Comparison of ENCODE assay signal across 8 cellular contexts in genomic region chr14:60734465-60735242, GRCh38. TPM values are rescaled to one million over a fixed set of nuclear protein-coding genes. Genes with fewer than 3 reads are reported as not detected.
DNase-seq lines count a peak whose midpoint lies in the region; TF ChIP-seq lines count a peak whose summit lies in the region.

TSS of gene MNAT1 (plus strand) at chr14:60734761. CDS start at chr14:60734863, 102 bp downstream.

- peaks cover 2% of the 10 kb centered on the region for H3K36me3 Mint-ChIP-seq in activated naive CD8-positive, alpha-beta T cell
- H3K36me3 Mint-ChIP-seq in type B pancreatic cell = no peaks in the 10 kb centered on the region

- CTCF ChIA-PET in HEK293T (lab: Yijun Ruan, JAX) = no interaction called here

- H3K27me3 Mint-ChIP-seq in activated naive CD8-positive, alpha-beta T cell = peaks cover 2% of the 10 kb centered on the region
- H3K27me3 Mint-ChIP-seq in type B pancreatic cell = peaks cover 5% of the 10 kb centered on the region

- H3K4me1 Mint-ChIP-seq in activated naive CD8-positive, alpha-beta T cell (ENCODE audit: low read depth) = peaks cover 32% of the 10 kb centered on the region
- H3K4me1 Mint-ChIP-seq in type B pancreatic cell (ENCODE audit: unreplicated experiment) = peaks cover 20% of the 10 kb centered on the region

- H3K9me3 Mint-ChIP-seq in activated naive CD8-positive, alpha-beta T cell (ENCODE audit: low read depth) = no peaks in the 10 kb centered on the region
- H3K9me3 Mint-ChIP-seq in type B pancreatic cell = no peaks in the 10 kb centered on the region

- intact Hi-C loops in cardiac septum (cut with DNase I) = no loop called here

- no peak for TF ChIP-seq CTCF in type B pancreatic cell (conservative IDR thresholded peaks at IDR 0.05)

- peak within 1 kb of the TSS; percentile 94 for H3K27ac Mint-ChIP-seq in activated naive CD8-positive, alpha-beta T cell
- H3K27ac Mint-ChIP-seq in type B pancreatic cell = peak within 1 kb of the TSS; percentile 92

- POLR2A ChIA-PET in HEK293T (lab: Yijun Ruan, JAX) = interaction anchor here (1.4 kb wide), 2 partner anchors 81 to 85 kb away, joined by 3 to 4 read pairs; no protein-coding TSS in a partner anchor

- H3K4me3 Mint-ChIP-seq in activated naive CD8-positive, alpha-beta T cell = peak within 1 kb of the TSS; percentile 100
- H3K4me3 Mint-ChIP-seq in type B pancreatic cell = peak within 1 kb of the TSS; percentile 98

- DNase-seq in GM04504 (ENCODE audit: low read depth) = peak; percentile 61
- peak; percentile 72 for DNase-seq in HEK293T (ENCODE audit: extremely low spot score)
- peak; percentile 59 for DNase-seq in MV-4-11 (lab: John Stamatoyannopoulos, UW)
- peak; percentile 9 for DNase-seq in SKM-1 (lab: John Stamatoyannopoulos, UW; ENCODE audit: unreplicated experiment)
- peak; percentile 84 for DNase-seq in cardiac septum (ENCODE audit: low spot score)
- peak; percentile 78 for DNase-seq in pons (ENCODE audit: low spot score)
- peak; percentile 84 for DNase-seq in type B pancreatic cell (ENCODE audit: extremely low spot score, unreplicated experiment)

TF ChIP-seq in HEK293T, 16 proteins besides CTCF, POLR2A, EP300 and RAD21:
- TF ChIP-seq L3MBTL2 (conservative IDR thresholded peaks at IDR 0.05) (peak; percentile 66), LEF1 (IDR thresholded peaks at IDR 0.05; ENCODE audit: borderline replicate concordance) (no peak), PKNOX1 (IDR thresholded peaks at IDR 0.05) (peak; percentile 60), FOXM1 (IDR thresholded peaks at IDR 0.05; ENCODE audit: borderline replicate concordance) (peak; percentile 70; the same call in 1 of the 2 replicates), ELF4 (IDR thresholded peaks at IDR 0.05) (0 out of 2 replicates have a peak, but pooled peaks have one; percentile 28), CTBP1 (IDR thresholded peaks at IDR 0.05; ENCODE audit: borderline replicate concordance) (peak; percentile 81), ARNT (IDR thresholded peaks at IDR 0.05) (peak; percentile 66; the same call in 1 of the 2 replicates), HDGF (IDR thresholded peaks at IDR 0.05; ENCODE audit: borderline replicate concordance) (no peak), BHLHE40 (IDR thresholded peaks at IDR 0.05; ENCODE audit: borderline replicate concordance) (no peak), SUZ12 (IDR thresholded peaks at IDR 0.05) (no peak), FOXK2 (IDR thresholded peaks at IDR 0.05) (no peak)

RNA-seq across cellular contexts. Expression of gene MNAT1, which starts in this region (rescaled TPM):
- total RNA-seq in cardiac septum (29.9 TPM), type B pancreatic cell (ENCODE audit: low replicate concordance) (24.9 and 32.7 TPM in 2 replicates)

Comparison
In these comparisons a context has a peak if more than half of its experiments do, and no peak if none do; other contexts are left out.
1. Peak in every context shown above with its lines: DNase-seq.
2. DNase-seq: peak in every context shown above with its lines; median percentile 84 in cardiac septum; 84 in type B pancreatic cell; 78 in pons; 72 in HEK293T; 61 in GM04504; 59 in MV-4-11; 9 in SKM-1.